ENCODE assay signal across 10 cellular contexts in the genomic region with DNA sequence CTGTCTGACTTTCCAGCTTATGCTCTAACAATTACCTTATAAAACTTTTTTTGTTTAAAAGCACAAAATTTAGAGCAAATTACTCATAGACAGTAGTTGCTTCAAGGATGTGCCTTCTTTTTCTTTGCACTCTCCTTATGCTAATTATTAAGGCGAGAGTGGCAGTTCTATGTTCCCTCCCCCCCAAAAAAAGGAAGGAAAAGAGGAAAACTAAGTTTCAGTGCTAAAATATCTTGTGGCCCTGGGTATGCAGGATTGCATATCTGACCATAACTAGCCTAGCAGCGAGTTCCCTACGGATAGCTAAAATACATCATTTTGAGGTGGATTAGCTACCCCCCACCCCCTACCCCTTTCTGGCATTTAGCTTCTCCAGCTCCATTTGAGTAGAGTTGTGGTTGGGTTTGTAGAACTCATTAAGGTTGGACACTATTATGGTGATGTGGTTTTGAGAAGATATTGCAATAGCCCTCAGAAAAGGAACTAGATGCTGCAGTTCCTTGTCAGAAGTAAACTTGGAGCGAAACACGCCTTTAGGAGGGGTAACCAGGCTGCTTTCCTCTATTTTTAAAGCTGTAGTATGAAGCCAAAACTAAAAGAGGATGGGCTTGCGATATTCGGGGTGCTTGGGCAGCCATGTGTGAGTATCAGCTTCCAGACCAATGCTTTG.
DNase-seq lines count a peak whose midpoint lies in the region; ATAC-seq and TF ChIP-seq lines count a peak whose summit lies in the region.
"Had no signal": no experiment of that assay in that cellular context is flagged by ENCODE, and none has a peak within 500 bp of the region (broad histone marks: within the 10 kb centered on the region; RNA-seq: fewer than 3 reads in every experiment).

No MANE protein-coding gene starts in this region.

- H3K4me2 ChIP-seq in OCI-LY7 (ENCODE audit: low read length) = peak overlapping the region; percentile 45

- no peaks in the 10 kb centered on the region for H3K27me3 Mint-ChIP-seq in natural killer cell treated with Interleukin-12 subunit alpha and Interleukin-12 subunit beta and Interleukin-15 and Interleukin-18, amount 100 ng/mL, for 72 hours

- peaks cover 36 to 58% of the 10 kb centered on the region in 2 donors for H3K4me1 Mint-ChIP-seq in natural killer cell treated with Interleukin-12 subunit alpha and Interleukin-12 subunit beta and Interleukin-15 and Interleukin-18, amount 100 ng/mL, for 72 hours (ENCODE audit: low read depth in 2 of 2)

- no TSS peak for BruUV-seq in OCI-LY7 (replicated peaks; lab: Mats Ljungman, UMichigan)

- ATAC-seq in GM18907 (IDR thresholded peaks at IDR 0.05; ENCODE audit: unreplicated experiment) (peak; percentile 35), HG02884 (IDR thresholded peaks at IDR 0.05; ENCODE audit: unreplicated experiment) (peak; percentile 45)
- ATAC-seq in natural killer cell treated with Interleukin-12 subunit alpha and Interleukin-12 subunit beta and Interleukin-15 and Interleukin-18, amount 100 ng/mL, for 72 hours = peak; percentile 80 to 83

- peak overlapping the region; percentile 43 to 73 for H3K27ac Mint-ChIP-seq in natural killer cell treated with Interleukin-12 subunit alpha and Interleukin-12 subunit beta and Interleukin-15 and Interleukin-18, amount 100 ng/mL, for 72 hours

- no peaks in the 10 kb centered on the region for H3K9me3 Mint-ChIP-seq in natural killer cell treated with Interleukin-12 subunit alpha and Interleukin-12 subunit beta and Interleukin-15 and Interleukin-18, amount 100 ng/mL, for 72 hours

- no peaks in the 10 kb centered on the region for H3K9me3 ChIP-seq in OCI-LY7 (ENCODE audit: low read length)

- DNase-seq in OCI-LY7 (ENCODE audit: low spot score) = peak; percentile 16
- no peak for DNase-seq in natural killer cell treated with Interleukin-12 subunit alpha and Interleukin-12 subunit beta and Interleukin-15 and Interleukin-18, amount 100 ng/mL, for 72 hours (ENCODE audit: low spot score)
- no peak for DNase-seq in epidermal melanocyte (ENCODE audit: insufficient read length, low spot score)
- no peak for DNase-seq in NCI-H146 (lab: John Stamatoyannopoulos, UW)
- DNase-seq in NCI-H2081 treated with DMSO at 0.1 percent for 48 hours (lab: John Stamatoyannopoulos, UW) = no peak
- DNase-seq in NCI-H1417 (lab: John Stamatoyannopoulos, UW) = no peak
- DNase-seq: activated CD4-positive, alpha-beta T cell treated with anti-CD3 and anti-CD28 coated beads for 4 hours; NCI-H345 had no signal

- no peak for TF ChIP-seq CTCF in OCI-LY7 (conservative IDR thresholded peaks at IDR 0.05; ENCODE audit: low read length)

- intact Hi-C loops in OCI-LY7 (cut with micrococcal nuclease; ENCODE audit: unreplicated experiment) = no loop called here

- no peaks in the 10 kb centered on the region for H4K20me1 ChIP-seq in OCI-LY7 (ENCODE audit: insufficient read depth, low read length)

- H3K4me1 ChIP-seq in OCI-LY7 (ENCODE audit: insufficient read depth, low read length, poor library complexity, severe bottlenecking) = peaks cover 24% of the 10 kb centered on the region

- H3K79me2 ChIP-seq in OCI-LY7 (ENCODE audit: insufficient read depth, low read depth, low read length) = peaks cover 6% of the 10 kb centered on the region; the same call in 1 of the 2 replicates

- POLR2A ChIA-PET in OCI-LY7 (lab: Charles Lee) = interaction anchor here (0.6 to 1.8 kb wide), 10 partner anchors 10 to 490 kb away, joined by 3 to 9 read pairs (median 3); no protein-coding TSS in a partner anchor

- peak overlapping the region; percentile 67 for H3K4me3 Mint-ChIP-seq in natural killer cell treated with Interleukin-12 subunit alpha and Interleukin-12 subunit beta and Interleukin-15 and Interleukin-18, amount 100 ng/mL, for 72 hours

- H2AFZ ChIP-seq in OCI-LY7 (ENCODE audit: low read length) = no peak overlapping the region

- H3K4me3 ChIP-seq in OCI-LY7 (ENCODE audit: low read depth, low read length, poor library complexity, severe bottlenecking) = no peak overlapping the region

- H3K36me3 Mint-ChIP-seq in natural killer cell treated with Interleukin-12 subunit alpha and Interleukin-12 subunit beta and Interleukin-15 and Interleukin-18, amount 100 ng/mL, for 72 hours = no peaks in the 10 kb centered on the region

- H3K9me2 ChIP-seq in OCI-LY7 (ENCODE audit: insufficient read depth, low read length) = no peaks in the 10 kb centered on the region

- peak overlapping the region; percentile 20 for H3K27ac ChIP-seq in OCI-LY7 (ENCODE audit: low read depth, low read length, poor library complexity, severe bottlenecking)

- CTCF ChIA-PET in OCI-LY7 (lab: Charles Lee; ENCODE audit: unreplicated experiment) = interaction anchor here (0.6 to 0.7 kb wide), 2 partner anchors 13 to 220 kb away, joined by 3 to 4 read pairs; no protein-coding TSS in a partner anchor

- peaks cover 55% of the 10 kb centered on the region for H3K36me3 ChIP-seq in OCI-LY7 (ENCODE audit: insufficient read depth, low read length)
